18 cellular contexts compared by ENCODE assay signal in genomic region chr3:184384856-184385422, GRCh38. TPM values are rescaled to one million over a fixed set of nuclear protein-coding genes. Genes with fewer than 3 reads are reported as not detected.
A peak's percentile ranks its signal among the peaks of the same experiment; 100 is the strongest.
DNase-seq lines count a peak whose midpoint lies in the region; ATAC-seq, FAIRE-seq and TF ChIP-seq lines count a peak whose summit lies in the region.
"Had no signal": no experiment of that assay in that cellular context is flagged by ENCODE, and none has a peak within 500 bp of the region (broad histone marks: within the 10 kb centered on the region; RNA-seq: fewer than 3 reads in every experiment).

No MANE protein-coding gene starts in this region.

- H3K9me3 Mint-ChIP-seq in nephron progenitor cell = no peaks in the 10 kb centered on the region
- no peaks in the 10 kb centered on the region for H3K9me3 Mint-ChIP-seq in activated CD4-positive, alpha-beta memory T cell treated with anti-CD3 and anti-CD28 coated beads for 36 hours
- no peaks in the 10 kb centered on the region for H3K9me3 Mint-ChIP-seq in natural killer cell

- H2BK12ac ChIP-seq in H1 (ENCODE audit: low read depth, low read length) = no peak overlapping the region

- 91% methylated on average over 8 of the region's 8 CpGs; no CpG with 5 or more reads in 1 of the 2 experiments for WGBS in H1 (ENCODE audit: extremely low coverage in 1 of 2, insufficient coverage in 1 of 2, insufficient read length in 1 of 2, insufficient replicate concordance in 2 of 2, low coverage in 1 of 2, low lambda C conversion rate in 2 of 2, missing lambda C conversion rate in 1 of 2), 2 experiments

- peak overlapping the region; percentile 39 for H3K27ac Mint-ChIP-seq in nephron progenitor cell
- no peak overlapping the region for H3K27ac Mint-ChIP-seq in activated CD4-positive, alpha-beta memory T cell treated with anti-CD3 and anti-CD28 coated beads for 36 hours
- H3K27ac Mint-ChIP-seq in natural killer cell = no peak overlapping the region
- H3K27ac Mint-ChIP-seq: CD4-positive, CD25-positive, alpha-beta regulatory T cell had no signal

- intact Hi-C loops in posterior vena cava (cut with DNase I) = no loop called here
- intact Hi-C loops in activated CD4-positive, alpha-beta memory T cell treated with anti-CD3 and anti-CD28 coated beads for 36 hours (cut with micrococcal nuclease) = no loop called here
- intact Hi-C loops in natural killer cell (cut with micrococcal nuclease) = no loop called here

- no peak overlapping the region for H3K4ac ChIP-seq in H1 (replicated peaks; ENCODE audit: insufficient read length, low read depth, low read length)

- H3K36me3 Mint-ChIP-seq in nephron progenitor cell (ENCODE audit: low read depth) = no peaks in the 10 kb centered on the region
- H3K36me3 Mint-ChIP-seq in activated CD4-positive, alpha-beta memory T cell treated with anti-CD3 and anti-CD28 coated beads for 36 hours = no peaks in the 10 kb centered on the region
- H3K36me3 Mint-ChIP-seq in natural killer cell = no peaks in the 10 kb centered on the region
- H3K36me3 Mint-ChIP-seq: CD4-positive, CD25-positive, alpha-beta regulatory T cell had no signal

- no peaks in the 10 kb centered on the region for H3K79me2 ChIP-seq in H1 (ENCODE audit: control insufficient read depth in 1 of 2, insufficient read depth in 2 of 2, low read length in 2 of 2)

- peak overlapping the region; percentile 27 for H4K91ac ChIP-seq in H1 (replicated peaks; ENCODE audit: insufficient read length, low read length)

- no peak overlapping the region for H3K23ac ChIP-seq in H1 (ENCODE audit: insufficient read length)

- H3K4me1 Mint-ChIP-seq in nephron progenitor cell = peaks cover 10% of the 10 kb centered on the region
- peaks cover 7% of the 10 kb centered on the region for H3K4me1 Mint-ChIP-seq in activated CD4-positive, alpha-beta memory T cell treated with anti-CD3 and anti-CD28 coated beads for 36 hours (ENCODE audit: low read depth)
- H3K4me1 Mint-ChIP-seq in natural killer cell = peaks cover 0 to 11% of the 10 kb centered on the region in 2 donors

- peaks cover 12% of the 10 kb centered on the region; the same call in 1 of the 2 replicates for H3K23me2 ChIP-seq in H1 (ENCODE audit: low read depth, low read length)

- no peak overlapping the region for H2BK15ac ChIP-seq in H1 (ENCODE audit: low read length)

- no peak overlapping the region for H2AK5ac ChIP-seq in H1 (ENCODE audit: low read depth, low read length)

- H3K4me2 ChIP-seq in H1 (ENCODE audit: insufficient read depth in 1 of 2, low read depth in 2 of 2, low read length in 2 of 2) = no peak overlapping the region
- H3K4me2 ChIP-seq: BLaER1 treated with 17β-estradiol and CSF1 and Interleukin-3, amounts not matched to agents 10 nM and 100 nM had no signal

- TF ChIP-seq CTCF in H1 (IDR thresholded peaks at IDR 0.05; ENCODE audit: control extremely low read depth in 1 of 3, insufficient read depth in 1 of 3, low read depth in 1 of 3, low read length in 3 of 3) (no peak), nephron progenitor cell (IDR thresholded peaks at IDR 0.05) (no peak), natural killer cell (IDR thresholded peaks at IDR 0.05) (no peak)

- POLR2A ChIA-PET in H1 (lab: Charles Lee; ENCODE audit: partially characterized antibody) = interaction anchor here (0.9 to 1.0 kb wide), 2 partner anchors 10 to 40 kb away, joined by 3 read pairs; no protein-coding TSS in a partner anchor
- POLR2A ChIA-PET in activated CD4-positive, alpha-beta memory T cell treated with anti-CD3 and anti-CD28 coated beads for 36 hours (lab: Charles Lee) = no interaction called here

- no peak overlapping the region for H4K5ac ChIP-seq in H1 (ENCODE audit: insufficient read length, low read depth, low read length)

- H3K27ac ChIP-seq in H1 (ENCODE audit: low read depth, low read length) = no peak overlapping the region
- H3K27ac ChIP-seq: BLaER1 treated with 17β-estradiol and CSF1 and Interleukin-3, amounts not matched to agents 10 nM and 100 nM; HL-60 had no signal

- H3K27me3 Mint-ChIP-seq in nephron progenitor cell (ENCODE audit: low read depth, poor library complexity) = peaks cover 27% of the 10 kb centered on the region
- peaks cover 38% of the 10 kb centered on the region for H3K27me3 Mint-ChIP-seq in activated CD4-positive, alpha-beta memory T cell treated with anti-CD3 and anti-CD28 coated beads for 36 hours
- peaks cover 0 to 46% of the 10 kb centered on the region in 2 donors for H3K27me3 Mint-ChIP-seq in natural killer cell (ENCODE audit: low read depth in 2 of 2)

- FAIRE-seq in H1 (lab: Jason Lieb, UNC) = no peak
- FAIRE-seq: GM12878, GM18507, H54 had no signal

- peaks cover 0 to 11% (median 9%) of the 10 kb centered on the region in 4 experiments; a peak in 6 of 7 replicates for H3K4me1 ChIP-seq in H1 (replicated peaks in 1 of 4; ENCODE audit: control insufficient read depth in 3 of 4, insufficient read depth in 4 of 4, low read length in 3 of 4)

- no peak overlapping the region for H2BK120ac ChIP-seq in H1 (replicated peaks; ENCODE audit: low read depth, low read length)

- peaks cover 26 to 35% (median 31%) of the 10 kb centered on the region in 4 experiments for H3K27me3 ChIP-seq in H1 (replicated peaks in 1 of 4; ENCODE audit: control insufficient read depth in 3 of 4, extremely low read depth in 1 of 4, insufficient read depth in 3 of 4, low read length in 3 of 4)

- no peak overlapping the region for H3K14ac ChIP-seq in H1 (ENCODE audit: insufficient read length)

- no peak overlapping the region for H3K18ac ChIP-seq in H1 (ENCODE audit: extremely low read depth, low read length)

- no peak overlapping the region for H3K9ac ChIP-seq in H1 (replicated peaks in 1 of 4; ENCODE audit: extremely low read depth in 1 of 4, low read depth in 3 of 4, low read length in 3 of 4)
- H3K9ac ChIP-seq: BLaER1 treated with 17β-estradiol and CSF1 and Interleukin-3, amounts not matched to agents 10 nM and 100 nM had no signal

- TF ChIP-seq POLR2A in H1 (IDR thresholded peaks at IDR 0.05; ENCODE audit: control extremely low read depth in 1 of 2, low read depth in 2 of 2, low read length in 2 of 2) = no peak

- H3K4me3 ChIP-seq in H1 (ENCODE audit: extremely low read depth in 1 of 4, insufficient read depth in 2 of 4, low read depth in 3 of 4, low read length in 4 of 4) = no peak overlapping the region
- H3K4me3 ChIP-seq: BLaER1 treated with 17β-estradiol and CSF1 and Interleukin-3, amounts not matched to agents 10 nM and 100 nM; GM12878 had no signal

- no peak overlapping the region for H3K4me3 Mint-ChIP-seq in nephron progenitor cell
- no peak overlapping the region for H3K4me3 Mint-ChIP-seq in activated CD4-positive, alpha-beta memory T cell treated with anti-CD3 and anti-CD28 coated beads for 36 hours
- H3K4me3 Mint-ChIP-seq in natural killer cell = no peak overlapping the region
- H3K4me3 Mint-ChIP-seq: CD4-positive, CD25-positive, alpha-beta regulatory T cell had no signal

- peaks cover 2 to 9% of the 10 kb centered on the region in 2 experiments for H4K20me1 ChIP-seq in H1 (replicated peaks in 1 of 2; ENCODE audit: control insufficient read depth in 1 of 2, insufficient read depth in 2 of 2, low read length in 2 of 2)

- no peak overlapping the region for H2BK5ac ChIP-seq in H1 (ENCODE audit: low read depth, low read length)

- H3K9me3 ChIP-seq in H1 (ENCODE audit: insufficient read depth in 2 of 2, low read depth in 1 of 2, low read length in 1 of 2) = no peaks in the 10 kb centered on the region
- H3K9me3 ChIP-seq: BLaER1 treated with 17β-estradiol and CSF1 and Interleukin-3, amounts not matched to agents 10 nM and 100 nM had no signal

- H3K36me3 ChIP-seq in H1 (ENCODE audit: control insufficient read depth in 2 of 4, insufficient read depth in 4 of 4, low read length in 3 of 4) = no peaks in the 10 kb centered on the region
- H3K36me3 ChIP-seq: BLaER1 treated with 17β-estradiol and CSF1 and Interleukin-3, amounts not matched to agents 10 nM and 100 nM had no signal

- no peak overlapping the region for H2BK20ac ChIP-seq in H1 (ENCODE audit: low read length)

- H3K79me1 ChIP-seq in H1 (ENCODE audit: low read depth, low read length) = no peaks in the 10 kb centered on the region

- H3K56ac ChIP-seq in H1 (replicated peaks; ENCODE audit: insufficient read length, low read depth, low read length) = no peak overlapping the region

- no peak overlapping the region for H2AFZ ChIP-seq in H1 (ENCODE audit: low read length)

- ATAC-seq in HG02973 (IDR thresholded peaks at IDR 0.05; ENCODE audit: unreplicated experiment) (no peak), natural killer cell (no peak)
- ATAC-seq: GM12878, HCT116 had no signal

- CTCF ChIA-PET in H1 (lab: Charles Lee; ENCODE audit: partially characterized antibody) = interaction anchor here (0.5 to 8.3 kb wide), 17 partner anchors 8 to 229 kb away, joined by 3 to 78 read pairs (median 5); partner anchors contain the start of gene EPHB3
- CTCF ChIA-PET in activated CD4-positive, alpha-beta memory T cell treated with anti-CD3 and anti-CD28 coated beads for 36 hours (lab: Charles Lee) = interaction anchor here (2.3 to 2.4 kb wide), 2 partner anchors 13 to 129 kb away, joined by 6 to 23 read pairs; no protein-coding TSS in a partner anchor

- peak; percentile 25 for DNase-seq in D341Med (ENCODE audit: low spot score)
- DNase-seq in H1 (ENCODE audit: low read depth in 1 of 2, low spot score in 2 of 2) = no peak
- DNase-seq in nephron progenitor cell = no peak
- DNase-seq in posterior vena cava (ENCODE audit: low spot score) = peak; percentile 68
- DNase-seq in activated CD4-positive, alpha-beta memory T cell treated with anti-CD3 and anti-CD28 coated beads for 36 hours = no peak
- no peak for DNase-seq in natural killer cell
- DNase-seq: 8988T; AML-193; CD4-positive, CD25-positive, alpha-beta regulatory T cell; DMS 273 treated with DMSO at 0.1 percent for 48 hours; DMS79 had no signal

- H4K8ac ChIP-seq in H1 (ENCODE audit: extremely low read depth, insufficient read depth, low read length) = 0 out of 2 replicates have a peak overlapping the region, but pooled peaks have one; percentile 25

- no peak for TF ChIP-seq RAD21 in H1 (IDR thresholded peaks at IDR 0.05 in 1 of 2, conservative IDR thresholded peaks at IDR 0.05 in 1 of 2; ENCODE audit: low read depth in 2 of 2, low read length in 2 of 2)

- no peak for TF ChIP-seq EP300 in H1 (IDR thresholded peaks at IDR 0.05; ENCODE audit: borderline replicate concordance in 1 of 2, low read depth in 2 of 2, low read length in 2 of 2)

RNA-seq across cellular contexts. Expression of gene CHRD, which starts 5.1 kb away (rescaled TPM):
- total RNA-seq in H1 (2021; fragmentation: NEBNext Ultra II Directional; extraction: Animal tissue kit (Norgen Biotek cat#: 25700)) = 0.63 and 0.86 TPM in 2 replicates
- 0.62 and 1.7 TPM in 2 replicates for polyA plus RNA-seq in H1 (2011; rRNA removed)
- 1.4 TPM for polyA plus RNA-seq in H1 (2011; cell fraction: cytosol; rRNA removed)
- 10.3 TPM for polyA plus RNA-seq in H1 (2011; cell fraction: nucleus; rRNA removed)
- 0.52 to 1.4 TPM (median 0.80 TPM) in 4 replicates for polyA plus RNA-seq in H1 (2012, experiment 1 of 2)
- 0.98 TPM for polyA plus RNA-seq in H1 (2012, experiment 2 of 2)
- polyA plus RNA-seq in H1 (2013, experiment 1 of 2) = 0.28 TPM
- polyA plus RNA-seq in H1 (2013, experiment 2 of 2) = 0.35 TPM
- 0.15 and 0.22 TPM in 2 replicates for polyA minus RNA-seq in H1 (2011; rRNA and poly(A)+ RNA removed)
- 0.37 TPM for polyA minus RNA-seq in H1 (2011; cell fraction: cytosol; rRNA and poly(A)+ RNA removed)
- 2.3 TPM for polyA minus RNA-seq in H1 (2011; cell fraction: nucleus; rRNA and poly(A)+ RNA removed)
- total RNA-seq in posterior vena cava (10 to 100 TPM; 18.6 to 32.6 TPM), natural killer cell (under 1 TPM in 1 of 3 donors, not detected in 2; 0.78 TPM)
- total RNA-seq in activated CD4-positive, alpha-beta memory T cell treated with anti-CD3 and anti-CD28 coated beads for 36 hours = under 1 TPM in 1 of 2 experiments, not detected in 1; 0.21 TPM
- total RNA-seq: CD4-positive, CD25-positive, alpha-beta regulatory T cell; GM12878 had no signal
- polyA plus RNA-seq: CD4-positive, CD25-positive, alpha-beta regulatory T cell; GM12878 had no signal

RNA-seq across cellular contexts. Expression of gene THPO, which starts 6.9 kb away (rescaled TPM):
- total RNA-seq in H1 (2021; fragmentation: NEBNext Ultra II Directional; extraction: Animal tissue kit (Norgen Biotek cat#: 25700)) = 0.40 and 1.2 TPM in 2 replicates
- 0.82 and 1.4 TPM in 2 replicates for polyA plus RNA-seq in H1 (2011; rRNA removed)
- 0.56 TPM for polyA plus RNA-seq in H1 (2011; cell fraction: cytosol; rRNA removed)
- 0.94 TPM for polyA plus RNA-seq in H1 (2011; cell fraction: nucleus; rRNA removed)
- 0.68 to 1.2 TPM (median 0.87 TPM) in 4 replicates for polyA plus RNA-seq in H1 (2012, experiment 1 of 2)
- polyA plus RNA-seq in H1 (2012, experiment 2 of 2) = 0.66 TPM
- polyA plus RNA-seq in H1 (2013, experiment 1 of 2) = 0.43 TPM
- polyA plus RNA-seq in H1 (2013, experiment 2 of 2) = 0.53 TPM
- 0.37 and 1.0 TPM in 2 replicates for polyA minus RNA-seq in H1 (2011; rRNA and poly(A)+ RNA removed)
- polyA minus RNA-seq in H1 (2011; cell fraction: cytosol; rRNA and poly(A)+ RNA removed) = 1.2 TPM
- polyA minus RNA-seq in H1 (2011; cell fraction: nucleus; rRNA and poly(A)+ RNA removed) = 0.50 TPM
- 1 to 10 TPM in 1 of 2 donors, under 1 TPM in 1; 0.71 to 1.1 TPM for total RNA-seq in posterior vena cava
- total RNA-seq in activated CD4-positive, alpha-beta memory T cell treated with anti-CD3 and anti-CD28 coated beads for 36 hours = not detected
- total RNA-seq in natural killer cell = not detected
- total RNA-seq: CD4-positive, CD25-positive, alpha-beta regulatory T cell; GM12878 had no signal
- polyA plus RNA-seq: CD4-positive, CD25-positive, alpha-beta regulatory T cell; GM12878 had no signal

RNA-seq across cellular contexts. Expression of gene POLR2H, which starts 23.4 kb away (rescaled TPM):
- 113 and 118 TPM in 2 replicates for total RNA-seq in H1 (2021; fragmentation: NEBNext Ultra II Directional; extraction: Animal tissue kit (Norgen Biotek cat#: 25700))
- 253 and 335 TPM in 2 replicates for polyA plus RNA-seq in H1 (2011; rRNA removed)
- polyA plus RNA-seq in H1 (2011; cell fraction: cytosol; rRNA removed) = 372 TPM
- 132 TPM for polyA plus RNA-seq in H1 (2011; cell fraction: nucleus; rRNA removed)
- 156 to 183 TPM (median 164 TPM) in 4 replicates for polyA plus RNA-seq in H1 (2012, experiment 1 of 2)
- 190 TPM for polyA plus RNA-seq in H1 (2012, experiment 2 of 2)
- polyA plus RNA-seq in H1 (2013, experiment 1 of 2) = 109 TPM
- polyA plus RNA-seq in H1 (2013, experiment 2 of 2) = 115 TPM
- polyA minus RNA-seq in H1 (2011; rRNA and poly(A)+ RNA removed) = 65.8 and 81.4 TPM in 2 replicates
- 55.6 TPM for polyA minus RNA-seq in H1 (2011; cell fraction: cytosol; rRNA and poly(A)+ RNA removed)
- polyA minus RNA-seq in H1 (2011; cell fraction: nucleus; rRNA and poly(A)+ RNA removed) = 54.6 TPM
- total RNA-seq in posterior vena cava = 10 to 100 TPM; 39.1 to 42.7 TPM
- 100 to 1,000 TPM in 1 of 2 experiments, 10 to 100 TPM in 1; 100.0 to 103 TPM for total RNA-seq in activated CD4-positive, alpha-beta memory T cell treated with anti-CD3 and anti-CD28 coated beads for 36 hours
- 10 to 100 TPM; 33.0 to 49.8 (median 41.1) TPM for total RNA-seq in natural killer cell

RNA-seq across cellular contexts. Expression of gene CLCN2, which starts 23.5 kb away (rescaled TPM):
- 11.8 and 13.7 TPM in 2 replicates for total RNA-seq in H1 (2021; fragmentation: NEBNext Ultra II Directional; extraction: Animal tissue kit (Norgen Biotek cat#: 25700))
- polyA plus RNA-seq in H1 (2011; rRNA removed) = 16.1 and 20.7 TPM in 2 replicates
- 11.9 TPM for polyA plus RNA-seq in H1 (2011; cell fraction: cytosol; rRNA removed)
- 101 TPM for polyA plus RNA-seq in H1 (2011; cell fraction: nucleus; rRNA removed)
- polyA plus RNA-seq in H1 (2012, experiment 1 of 2) = 10.2 to 14.4 TPM (median 13.8 TPM) in 4 replicates
- 9.8 TPM for polyA plus RNA-seq in H1 (2012, experiment 2 of 2)
- 12.1 TPM for polyA plus RNA-seq in H1 (2013, experiment 1 of 2)
- polyA plus RNA-seq in H1 (2013, experiment 2 of 2) = 9.9 TPM
- polyA minus RNA-seq in H1 (2011; rRNA and poly(A)+ RNA removed) = 21.6 and 30.2 TPM in 2 replicates
- polyA minus RNA-seq in H1 (2011; cell fraction: cytosol; rRNA and poly(A)+ RNA removed) = 10.0 TPM
- 57.3 TPM for polyA minus RNA-seq in H1 (2011; cell fraction: nucleus; rRNA and poly(A)+ RNA removed)
- total RNA-seq in posterior vena cava (1 to 10 TPM; 3.7 to 4.0 TPM), natural killer cell (1 to 10 TPM; 7.8 to 8.2 (median 8.1) TPM)
- 1 to 10 TPM; 3.2 to 3.7 TPM for total RNA-seq in activated CD4-positive, alpha-beta memory T cell treated with anti-CD3 and anti-CD28 coated beads for 36 hours

RNA-seq across cellular contexts. Expression of gene FAM131A, which starts 47.5 kb away (rescaled TPM):
- total RNA-seq in H1 (2021; fragmentation: NEBNext Ultra II Directional; extraction: Animal tissue kit (Norgen Biotek cat#: 25700)) = 15.4 and 16.0 TPM in 2 replicates
- polyA plus RNA-seq in H1 (2011; rRNA removed) = 21.9 and 35.3 TPM in 2 replicates
- polyA plus RNA-seq in H1 (2011; cell fraction: cytosol; rRNA removed) = 27.7 TPM
- polyA plus RNA-seq in H1 (2011; cell fraction: nucleus; rRNA removed) = 29.2 TPM
- 10.0 to 18.5 TPM (median 15.4 TPM) in 4 replicates for polyA plus RNA-seq in H1 (2012, experiment 1 of 2)
- polyA plus RNA-seq in H1 (2012, experiment 2 of 2) = 12.7 TPM
- polyA plus RNA-seq in H1 (2013, experiment 1 of 2) = 9.2 TPM
- polyA plus RNA-seq in H1 (2013, experiment 2 of 2) = 8.7 TPM
- 8.8 and 13.9 TPM in 2 replicates for polyA minus RNA-seq in H1 (2011; rRNA and poly(A)+ RNA removed)
- polyA minus RNA-seq in H1 (2011; cell fraction: cytosol; rRNA and poly(A)+ RNA removed) = 7.0 TPM
- polyA minus RNA-seq in H1 (2011; cell fraction: nucleus; rRNA and poly(A)+ RNA removed) = 12.1 TPM
- 10 to 100 TPM; 30.4 to 37.4 TPM for total RNA-seq in posterior vena cava
- 1 to 10 TPM; 7.0 to 8.9 TPM for total RNA-seq in activated CD4-positive, alpha-beta memory T cell treated with anti-CD3 and anti-CD28 coated beads for 36 hours
- 1 to 10 TPM; 6.9 to 8.8 (median 8.5) TPM for total RNA-seq in natural killer cell

Comparison
In these comparisons a context has a peak if more than half of its experiments do, and no peak if none do; other contexts are left out.
1. DNase-seq: peak in D341Med (single experiment) and posterior vena cava (single experiment); none in H1 (0 of 2), nephron progenitor cell (single experiment), activated CD4-positive, alpha-beta memory T cell treated with anti-CD3 and anti-CD28 coated beads for 36 hours (single experiment) and natural killer cell (single experiment).
2. RNA of gene CHRD, which starts 5.1 kb away (total RNA-seq): 18.6 to 32.6 TPM in posterior vena cava; 0.63 to 0.86 TPM in H1, 0.21 TPM in activated CD4-positive, alpha-beta memory T cell treated with anti-CD3 and anti-CD28 coated beads for 36 hours and 0.78 TPM in natural killer cell; every median in the first group is over 10 times any median in the second.